In genomic region chr6:42279966-42280629, GRCh38 we compare ENCODE assay signal across 10 cellular contexts.
DNase-seq lines count a peak whose midpoint lies in the region; ATAC-seq, FAIRE-seq and TF ChIP-seq lines count a peak whose summit lies in the region.
"Had no signal": no experiment of that assay in that cellular context is flagged by ENCODE, and none has a peak within 500 bp of the region (broad histone marks: within the 10 kb centered on the region; RNA-seq: fewer than 3 reads in every experiment).

No MANE protein-coding gene starts in this region.

- H3K36me3 Mint-ChIP-seq in activated CD4-positive, alpha-beta memory T cell treated with anti-CD3 and anti-CD28 coated beads, Interleukin-2, amount 10 ng/mL, durations not matched to agents 7 days and 5 days (ENCODE audit: low read depth), result peaks cover 22% of the 10 kb centered on the region
- H3K36me3 Mint-ChIP-seq in activated CD4-positive, alpha-beta memory T cell treated with anti-CD3 and anti-CD28 coated beads for 36 hours, result peaks cover 5% of the 10 kb centered on the region
- peaks cover 35% of the 10 kb centered on the region for H3K36me3 Mint-ChIP-seq in MCF 10A (ENCODE audit: insufficient read depth, unreplicated experiment)

- POLR2A ChIA-PET in activated CD4-positive, alpha-beta memory T cell treated with anti-CD3 and anti-CD28 coated beads, Interleukin-2, amount 10 ng/mL, durations not matched to agents 7 days and 5 days (lab: Charles Lee), result interaction anchor here (0.6 to 1.5 kb wide), 3 partner anchors 11 to 50 kb away, joined by 3 to 5 read pairs (median 3); no protein-coding TSS in a partner anchor
- POLR2A ChIA-PET in activated CD4-positive, alpha-beta memory T cell treated with anti-CD3 and anti-CD28 coated beads for 36 hours (lab: Charles Lee), result no interaction called here
- POLR2A ChIA-PET in MCF 10A (lab: Yijun Ruan, JAX), result interaction anchor here (0.7 to 3.5 kb wide), 19 partner anchors 9 to 466 kb away, joined by 3 to 29 read pairs (median 5); partner anchors contain the start of gene UBR2

- TF ChIP-seq POLR2A in upper lobe of left lung (IDR thresholded peaks at IDR 0.05), result no peak

- WGBS in upper lobe of left lung, 2 donors, result 36 to 41% methylated on average over 19 to 24 of the region's 24 CpGs

- peaks cover 49% of the 10 kb centered on the region for H3K4me1 Mint-ChIP-seq in activated CD4-positive, alpha-beta memory T cell treated with anti-CD3 and anti-CD28 coated beads, Interleukin-2, amount 10 ng/mL, durations not matched to agents 7 days and 5 days
- peaks cover 43% of the 10 kb centered on the region for H3K4me1 Mint-ChIP-seq in activated CD4-positive, alpha-beta memory T cell treated with anti-CD3 and anti-CD28 coated beads for 36 hours (ENCODE audit: low read depth)
- H3K4me1 Mint-ChIP-seq in MCF 10A (ENCODE audit: insufficient read depth, unreplicated experiment), result peaks cover 34% of the 10 kb centered on the region

- H3K36me3 ChIP-seq in kidney (ENCODE audit: control insufficient read depth in 1 of 2, insufficient read depth in 2 of 2, low read length in 2 of 2) (no peaks in the 10 kb centered on the region), upper lobe of left lung (no peaks in the 10 kb centered on the region), Karpas-422 (ENCODE audit: insufficient read depth, low read length) (peaks cover 16% of the 10 kb centered on the region; the same call in 1 of the 2 replicates)

- no peak for TF ChIP-seq EP300 in upper lobe of left lung (IDR thresholded peaks at IDR 0.05)

- ATAC-seq in upper lobe of left lung (ENCODE audit: low FRiP score in 2 of 2), result peak in 1 of 2 donors; percentile 12

- H3K4me2 ChIP-seq in Karpas-422 (ENCODE audit: low read depth, low read length, poor library complexity, severe bottlenecking), result no peak overlapping the region

- H3K27ac ChIP-seq in kidney (ENCODE audit: low read depth in 2 of 2, low read length in 2 of 2) (peak overlapping the region; percentile 22 to 45), upper lobe of left lung (peak overlapping the region; percentile 32 to 60 (median 52)), Karpas-422 (ENCODE audit: low read length) (no peak overlapping the region)

- H3K27me3 Mint-ChIP-seq in activated CD4-positive, alpha-beta memory T cell treated with anti-CD3 and anti-CD28 coated beads, Interleukin-2, amount 10 ng/mL, durations not matched to agents 7 days and 5 days, result no peaks in the 10 kb centered on the region
- no peaks in the 10 kb centered on the region for H3K27me3 Mint-ChIP-seq in activated CD4-positive, alpha-beta memory T cell treated with anti-CD3 and anti-CD28 coated beads for 36 hours
- H3K27me3 Mint-ChIP-seq in MCF 10A (ENCODE audit: insufficient read depth, unreplicated experiment), result no peaks in the 10 kb centered on the region

- no TSS peak for BruUV-seq in MCF 10A (replicated peaks; lab: Mats Ljungman, UMichigan)

- no peak for DNase-seq in activated CD4-positive, alpha-beta memory T cell treated with anti-CD3 and anti-CD28 coated beads, Interleukin-2, amount 10 ng/mL, durations not matched to agents 7 days and 5 days
- no peak for DNase-seq in activated CD4-positive, alpha-beta memory T cell treated with anti-CD3 and anti-CD28 coated beads for 36 hours
- DNase-seq in MCF 10A (ENCODE audit: unreplicated experiment) (peak; percentile 89), kidney (peak; percentile 90), upper lobe of left lung (peak in 1 of 2 donors; percentile 41), HK-2 (ENCODE audit: unreplicated experiment) (no peak), NCI-H1105 (lab: John Stamatoyannopoulos, UW) (no peak), Karpas-422 (no peak)
- DNase-seq: ACHN; activated naive CD4-positive, alpha-beta T cell treated with Interleukin-2 at 50 U/mL for 16 hours had no signal

- peaks cover 51% of the 10 kb centered on the region for H3K79me2 ChIP-seq in Karpas-422 (ENCODE audit: low read length)

- FAIRE-seq in kidney (lab: Jason Lieb, UNC), result no peak

- H3K4me3 Mint-ChIP-seq in activated CD4-positive, alpha-beta memory T cell treated with anti-CD3 and anti-CD28 coated beads, Interleukin-2, amount 10 ng/mL, durations not matched to agents 7 days and 5 days, result no peak overlapping the region
- H3K4me3 Mint-ChIP-seq in activated CD4-positive, alpha-beta memory T cell treated with anti-CD3 and anti-CD28 coated beads for 36 hours, result no peak overlapping the region
- H3K4me3 Mint-ChIP-seq in MCF 10A (ENCODE audit: unreplicated experiment), result peak overlapping the region; percentile 52

- H3K4me3 ChIP-seq in kidney (ENCODE audit: low read length in 2 of 2) (no peak overlapping the region), upper lobe of left lung (peak overlapping the region in 2 of 4 donors; percentile 5 to 29), Karpas-422 (ENCODE audit: low read length) (no peak overlapping the region)

- intact Hi-C loops in activated CD4-positive, alpha-beta memory T cell treated with anti-CD3 and anti-CD28 coated beads for 36 hours (cut with micrococcal nuclease), result no loop called here
- intact Hi-C loops in MCF 10A (cut with micrococcal nuclease) (loop anchor here (2.0 to 5.0 kb wide), 2 partner anchors 123 to 172 kb away; partner anchors contain the start of gene TRERF1), kidney (cut with DNase I) (no loop called here)

- no peaks in the 10 kb centered on the region for H3K9me2 ChIP-seq in Karpas-422 (replicated peaks; ENCODE audit: insufficient read depth, low read length)

- TF ChIP-seq CTCF in MCF 10A (IDR thresholded peaks at IDR 0.05; ENCODE audit: unreplicated experiment), result no peak
- no peak for TF ChIP-seq CTCF in kidney (IDR thresholded peaks at IDR 0.05; ENCODE audit: borderline replicate concordance, extremely low read depth, insufficient read depth)
- no peak for TF ChIP-seq CTCF in upper lobe of left lung (IDR thresholded peaks at IDR 0.05)

- H3K9me3 ChIP-seq in kidney (ENCODE audit: control insufficient read depth in 1 of 2, low read length in 2 of 2), result no peaks in the 10 kb centered on the region
- H3K9me3 ChIP-seq in upper lobe of left lung, result no peaks in the 10 kb centered on the region
- H3K9me3 ChIP-seq in Karpas-422 (ENCODE audit: low read length), result no peaks in the 10 kb centered on the region

- CTCF ChIA-PET in activated CD4-positive, alpha-beta memory T cell treated with anti-CD3 and anti-CD28 coated beads, Interleukin-2, amount 10 ng/mL, durations not matched to agents 7 days and 5 days (lab: Charles Lee), result interaction anchor here (0.8 to 1.2 kb wide), 2 partner anchors 268 to 359 kb away, joined by 3 to 6 read pairs; partner anchors contain the start of genes BYSL and MED20
- CTCF ChIA-PET in activated CD4-positive, alpha-beta memory T cell treated with anti-CD3 and anti-CD28 coated beads for 36 hours (lab: Charles Lee), result interaction anchor here (1.2 to 3.0 kb wide), 3 partner anchors 17 to 268 kb away, joined by 3 to 16 read pairs (median 7); no protein-coding TSS in a partner anchor
- CTCF ChIA-PET in MCF 10A (lab: Yijun Ruan, JAX), result interaction anchor here (0.5 to 1.4 kb wide), 8 partner anchors 29 to 547 kb away, joined by 3 to 11 read pairs (median 4); no protein-coding TSS in a partner anchor

- peak overlapping the region; percentile 78 for H3K27ac Mint-ChIP-seq in activated CD4-positive, alpha-beta memory T cell treated with anti-CD3 and anti-CD28 coated beads, Interleukin-2, amount 10 ng/mL, durations not matched to agents 7 days and 5 days
- no peak overlapping the region for H3K27ac Mint-ChIP-seq in activated CD4-positive, alpha-beta memory T cell treated with anti-CD3 and anti-CD28 coated beads for 36 hours
- peak overlapping the region; percentile 70 for H3K27ac Mint-ChIP-seq in MCF 10A (ENCODE audit: low read depth, unreplicated experiment)

- H3K4me1 ChIP-seq in kidney (ENCODE audit: control insufficient read depth in 1 of 2, insufficient read depth in 1 of 2, low read depth in 1 of 2, low read length in 2 of 2), result peaks cover 12 to 17% of the 10 kb centered on the region in 2 donors
- H3K4me1 ChIP-seq in upper lobe of left lung, result peaks cover 20 to 43% (median 30%) of the 10 kb centered on the region in 4 donors
- H3K4me1 ChIP-seq in Karpas-422 (ENCODE audit: low read length), result no peaks in the 10 kb centered on the region

- no peak overlapping the region for H2AFZ ChIP-seq in Karpas-422 (ENCODE audit: low read length)

- H3K27me3 ChIP-seq in upper lobe of left lung, result no peaks in the 10 kb centered on the region
- H3K27me3 ChIP-seq in Karpas-422 (ENCODE audit: low read length), result no peaks in the 10 kb centered on the region

- H4K20me1 ChIP-seq in Karpas-422 (ENCODE audit: insufficient read depth, low read depth, low read length), result no peaks in the 10 kb centered on the region

- H3K9ac ChIP-seq in kidney (ENCODE audit: low read length in 2 of 2), result no peak overlapping the region
- H3K9ac ChIP-seq in Karpas-422 (ENCODE audit: low read length), result no peak overlapping the region

- H3K9me3 Mint-ChIP-seq in activated CD4-positive, alpha-beta memory T cell treated with anti-CD3 and anti-CD28 coated beads, Interleukin-2, amount 10 ng/mL, durations not matched to agents 7 days and 5 days, result no peaks in the 10 kb centered on the region
- peaks cover 4% of the 10 kb centered on the region for H3K9me3 Mint-ChIP-seq in activated CD4-positive, alpha-beta memory T cell treated with anti-CD3 and anti-CD28 coated beads for 36 hours
- H3K9me3 Mint-ChIP-seq in MCF 10A (ENCODE audit: unreplicated experiment), result no peaks in the 10 kb centered on the region

Comparison
In these comparisons a context has a peak if more than half of its experiments do, and no peak if none do; other contexts are left out.
1. DNase-seq: peak in MCF 10A (single experiment) and kidney (single experiment); none in activated CD4-positive, alpha-beta memory T cell treated with anti-CD3 and anti-CD28 coated beads, Interleukin-2, amount 10 ng/mL, durations not matched to agents 7 days and 5 days (single experiment), activated CD4-positive, alpha-beta memory T cell treated with anti-CD3 and anti-CD28 coated beads for 36 hours (single experiment), HK-2 (single experiment), NCI-H1105 (single experiment) and Karpas-422 (single experiment).